Comparison of ENCODE assay signal across 1 cellular context in genomic region chr17:75047398-75048098, GRCh38.
TF ChIP-seq lines count a peak whose summit lies in the region.

No MANE protein-coding gene starts in this region.

TF ChIP-seq in HEK293, 187 proteins besides CTCF, POLR2A, EP300 and RAD21 (continued from another document and continues in another):
- TF ChIP-seq PATZ1 (tag by site-specific recombination; IDR thresholded peaks at IDR 0.05), result peak; percentile 62
- no peak for TF ChIP-seq ZNF837 (tag by site-specific recombination; IDR thresholded peaks at IDR 0.05)
- TF ChIP-seq GFI1B (tag by site-specific recombination; IDR thresholded peaks at IDR 0.05), result no peak
- no peak for TF ChIP-seq ZNF658 (tag by site-specific recombination; IDR thresholded peaks at IDR 0.05)
- no peak for TF ChIP-seq ZNF623 (tag by site-specific recombination; IDR thresholded peaks at IDR 0.05)
- TF ChIP-seq ZNF239 (tag by site-specific recombination; IDR thresholded peaks at IDR 0.05), result no peak
- TF ChIP-seq ZNF555 (tag by site-specific recombination; conservative IDR thresholded peaks at IDR 0.05), result no peak
- TF ChIP-seq ELK4 (IDR thresholded peaks at IDR 0.05; ENCODE audit: borderline replicate concordance, low read depth, low read length), result no peak
- no peak for TF ChIP-seq ZNF37A (tag by site-specific recombination; IDR thresholded peaks at IDR 0.05)
- no peak for TF ChIP-seq ZNF645 (tag by site-specific recombination; IDR thresholded peaks at IDR 0.05)
- TF ChIP-seq ZNF112 (tag by site-specific recombination; IDR thresholded peaks at IDR 0.05), result no peak
- TF ChIP-seq ZNF174 (tag by site-specific recombination; IDR thresholded peaks at IDR 0.05), result no peak
- TF ChIP-seq ZBTB17 (tag by site-specific recombination; IDR thresholded peaks at IDR 0.05), result peak; percentile 81
- TF ChIP-seq ZNF639 (tag by site-specific recombination; IDR thresholded peaks at IDR 0.05), result no peak
- no peak for TF ChIP-seq ZNF23 (tag by site-specific recombination; IDR thresholded peaks at IDR 0.05; ENCODE audit: borderline replicate concordance)
- no peak for TF ChIP-seq FEZF1 (tag by site-specific recombination; IDR thresholded peaks at IDR 0.05)
- TF ChIP-seq ZFHX2 (tag by site-specific recombination; conservative IDR thresholded peaks at IDR 0.05), result peak; percentile 100
- TF ChIP-seq ZNF621 (tag by site-specific recombination; IDR thresholded peaks at IDR 0.05), result no peak
- TF ChIP-seq KLF7 (tag by site-specific recombination; IDR thresholded peaks at IDR 0.05; ENCODE audit: borderline replicate concordance), result peak; percentile 75
- TF ChIP-seq ZNF548 (tag by site-specific recombination; IDR thresholded peaks at IDR 0.05), result no peak
- TF ChIP-seq HOXC10 (CRISPR knock-in tag; IDR thresholded peaks at IDR 0.05), result no peak
- no peak for TF ChIP-seq ZNF558 (tag by site-specific recombination; IDR thresholded peaks at IDR 0.05)
- peak; percentile 99 for TF ChIP-seq EGR2 (tag by site-specific recombination; IDR thresholded peaks at IDR 0.05; ENCODE audit: low read depth)
- TF ChIP-seq ZNF777 (tag by site-specific recombination; IDR thresholded peaks at IDR 0.05; ENCODE audit: borderline replicate concordance), result 0 out of 2 replicates have a peak, but pooled peaks have one; percentile 17
- TF ChIP-seq ZNF692 (tag by site-specific recombination; IDR thresholded peaks at IDR 0.05), result no peak
- TF ChIP-seq ZNF561 (tag by site-specific recombination; IDR thresholded peaks at IDR 0.05; ENCODE audit: borderline replicate concordance), result no peak
- TF ChIP-seq ZNF311 (tag by site-specific recombination; IDR thresholded peaks at IDR 0.05; ENCODE audit: borderline replicate concordance), result no peak
- TF ChIP-seq ZNF16 (tag by site-specific recombination; IDR thresholded peaks at IDR 0.05; ENCODE audit: low read depth), result no peak
- no peak for TF ChIP-seq ZNF785 (tag by site-specific recombination; IDR thresholded peaks at IDR 0.05)
- TF ChIP-seq ZBTB10 (tag by site-specific recombination; IDR thresholded peaks at IDR 0.05), result 0 out of 2 replicates have a peak, but pooled peaks have one; percentile 31
- no peak for TF ChIP-seq INSM2 (tag by site-specific recombination; IDR thresholded peaks at IDR 0.05)
- TF ChIP-seq ZNF830 (tag by site-specific recombination; IDR thresholded peaks at IDR 0.05; ENCODE audit: low read depth), result no peak
- no peak for TF ChIP-seq BCL11B (tag by site-specific recombination; IDR thresholded peaks at IDR 0.05; ENCODE audit: low read depth)
- TF ChIP-seq ZNF596 (tag by site-specific recombination; IDR thresholded peaks at IDR 0.05), result no peak
- 0 out of 2 replicates have a peak, but pooled peaks have one; percentile 16 for TF ChIP-seq PRDM10 (tag by site-specific recombination; IDR thresholded peaks at IDR 0.05)
- TF ChIP-seq ZSCAN4 (tag by site-specific recombination; IDR thresholded peaks at IDR 0.05), result no peak
- no peak for TF ChIP-seq HIC1 (tag by site-specific recombination; IDR thresholded peaks at IDR 0.05)
- TF ChIP-seq HOXD13 (CRISPR knock-in tag; IDR thresholded peaks at IDR 0.05; ENCODE audit: borderline replicate concordance), result no peak
- no peak for TF ChIP-seq YY2 (tag by site-specific recombination; IDR thresholded peaks at IDR 0.05)
- TF ChIP-seq ZNF335 (tag by site-specific recombination; conservative IDR thresholded peaks at IDR 0.05), result peak; percentile 100
